ENCODE assay signal across 1 cellular context in the genomic region with DNA sequence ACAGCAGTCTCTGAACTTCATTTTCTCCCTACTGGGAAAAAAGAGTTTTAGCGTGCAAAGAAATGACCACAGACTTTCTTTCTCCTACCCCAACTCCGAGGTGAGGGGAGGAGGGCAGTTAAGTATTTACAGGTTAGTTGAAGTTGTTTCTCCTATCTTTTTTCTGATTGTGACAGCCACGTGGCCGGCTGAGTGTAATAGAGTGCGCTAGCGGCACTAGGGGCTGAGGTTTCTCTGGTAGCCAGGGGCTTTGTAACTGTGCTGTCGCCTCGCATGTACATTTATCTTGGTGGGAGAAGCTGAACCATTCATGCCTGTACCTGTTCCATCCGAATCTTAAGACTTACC.
TF ChIP-seq lines count a peak whose summit lies in the region.

No MANE protein-coding gene starts in this region.

TF ChIP-seq in HepG2, 621 proteins besides CTCF, POLR2A, EP300 and RAD21 (continued from another document and continues in another):
- TF ChIP-seq BCL3 (CRISPR knock-in tag; IDR thresholded peaks at IDR 0.05) (no peak), FOXP1 (IDR thresholded peaks at IDR 0.05) (no peak), FOXP1 (CRISPR knock-in tag; IDR thresholded peaks at IDR 0.05) (no peak), ZNF839 (CRISPR knock-in tag; IDR thresholded peaks at IDR 0.05; ENCODE audit: borderline replicate concordance) (no peak), NFE2L2 (IDR thresholded peaks at IDR 0.05; ENCODE audit: low read length) (no peak), ETV6 (CRISPR knock-in tag; conservative IDR thresholded peaks at IDR 0.05) (no peak), ZNF672 (CRISPR knock-in tag; IDR thresholded peaks at IDR 0.05) (no peak), AGO1 (IDR thresholded peaks at IDR 0.05; ENCODE audit: low read depth, low read length, poor library complexity, severe bottlenecking) (no peak), TOPORS (CRISPR knock-in tag; IDR thresholded peaks at IDR 0.05) (no peak), MED13 (CRISPR knock-in tag; IDR thresholded peaks at IDR 0.05) (no peak), FOXJ3 (CRISPR knock-in tag; IDR thresholded peaks at IDR 0.05; ENCODE audit: borderline replicate concordance) (no peak), U2AF1 (optimal IDR thresholded peaks at IDR 0.05; ENCODE audit: low read depth, low read length) (no peak), ZNF335 (CRISPR knock-in tag; IDR thresholded peaks at IDR 0.05) (no peak), BORCS8-MEF2B (CRISPR knock-in tag; IDR thresholded peaks at IDR 0.05) (no peak), ZNF629 (CRISPR knock-in tag; conservative IDR thresholded peaks at IDR 0.05) (no peak), SPEN (CRISPR knock-in tag; IDR thresholded peaks at IDR 0.05; ENCODE audit: low read depth) (no peak), ZNF570 (CRISPR knock-in tag; IDR thresholded peaks at IDR 0.05; ENCODE audit: borderline replicate concordance) (no peak), ZNF441 (CRISPR knock-in tag; IDR thresholded peaks at IDR 0.05; ENCODE audit: borderline replicate concordance) (no peak), ZNF543 (CRISPR knock-in tag; IDR thresholded peaks at IDR 0.05) (no peak), ZNF382 (CRISPR knock-in tag; IDR thresholded peaks at IDR 0.05; ENCODE audit: borderline replicate concordance) (no peak), EEA1 (CRISPR knock-in tag; IDR thresholded peaks at IDR 0.05; ENCODE audit: borderline replicate concordance) (no peak), GATA4 (IDR thresholded peaks at IDR 0.05; ENCODE audit: borderline replicate concordance, low read depth) (no peak), ZNF34 (CRISPR knock-in tag; IDR thresholded peaks at IDR 0.05; ENCODE audit: borderline replicate concordance) (no peak), SRY (CRISPR knock-in tag; IDR thresholded peaks at IDR 0.05) (no peak), MAFK (conservative IDR thresholded peaks at IDR 0.05 in 1 of 2, IDR thresholded peaks at IDR 0.05 in 1 of 2; ENCODE audit: low read length in 2 of 2) (no peak), ZNF577 (CRISPR knock-in tag; IDR thresholded peaks at IDR 0.05; ENCODE audit: borderline replicate concordance, low read depth) (no peak), FOXO1 (CRISPR knock-in tag; IDR thresholded peaks at IDR 0.05) (no peak), MEF2D (CRISPR knock-in tag; IDR thresholded peaks at IDR 0.05) (no peak; the same call in 1 of the 2 replicates), RFX1 (IDR thresholded peaks at IDR 0.05) (no peak), PPARG (CRISPR knock-in tag; conservative IDR thresholded peaks at IDR 0.05) (0 out of 2 replicates have a peak, but pooled peaks have one; percentile 5), ZFP1 (CRISPR knock-in tag; IDR thresholded peaks at IDR 0.05) (0 out of 2 replicates have a peak, but pooled peaks have one; percentile 12), ZNF7 (CRISPR knock-in tag; IDR thresholded peaks at IDR 0.05) (no peak), DZIP1 (CRISPR knock-in tag; IDR thresholded peaks at IDR 0.05) (no peak; the same call in 1 of the 2 replicates), IRX3 (CRISPR knock-in tag; IDR thresholded peaks at IDR 0.05; ENCODE audit: borderline replicate concordance, low read depth) (no peak), ZNF775 (CRISPR knock-in tag; IDR thresholded peaks at IDR 0.05; ENCODE audit: borderline replicate concordance) (no peak), BRF2 (CRISPR knock-in tag; IDR thresholded peaks at IDR 0.05) (peak; percentile 71; the same call in 1 of the 2 replicates), KAT8 (CRISPR knock-in tag; IDR thresholded peaks at IDR 0.05) (no peak), KMT2A (CRISPR knock-in tag; IDR thresholded peaks at IDR 0.05) (peak; percentile 24; the same call in 1 of the 2 replicates), ZNF333 (CRISPR knock-in tag; IDR thresholded peaks at IDR 0.05; ENCODE audit: borderline replicate concordance) (no peak), ZNF687 (CRISPR knock-in tag; IDR thresholded peaks at IDR 0.05) (no peak), RXRB (CRISPR knock-in tag; IDR thresholded peaks at IDR 0.05; ENCODE audit: borderline replicate concordance) (no peak), HNRNPLL (IDR thresholded peaks at IDR 0.05; ENCODE audit: low read depth, low read length, poor library complexity, severe bottlenecking) (no peak), ZNF580 (CRISPR knock-in tag; IDR thresholded peaks at IDR 0.05; ENCODE audit: borderline replicate concordance, low read depth) (0 out of 2 replicates have a peak, but pooled peaks have one; percentile 7), CHCHD3 (CRISPR knock-in tag; IDR thresholded peaks at IDR 0.05) (no peak)
- TF ChIP-seq, protein P1, sequence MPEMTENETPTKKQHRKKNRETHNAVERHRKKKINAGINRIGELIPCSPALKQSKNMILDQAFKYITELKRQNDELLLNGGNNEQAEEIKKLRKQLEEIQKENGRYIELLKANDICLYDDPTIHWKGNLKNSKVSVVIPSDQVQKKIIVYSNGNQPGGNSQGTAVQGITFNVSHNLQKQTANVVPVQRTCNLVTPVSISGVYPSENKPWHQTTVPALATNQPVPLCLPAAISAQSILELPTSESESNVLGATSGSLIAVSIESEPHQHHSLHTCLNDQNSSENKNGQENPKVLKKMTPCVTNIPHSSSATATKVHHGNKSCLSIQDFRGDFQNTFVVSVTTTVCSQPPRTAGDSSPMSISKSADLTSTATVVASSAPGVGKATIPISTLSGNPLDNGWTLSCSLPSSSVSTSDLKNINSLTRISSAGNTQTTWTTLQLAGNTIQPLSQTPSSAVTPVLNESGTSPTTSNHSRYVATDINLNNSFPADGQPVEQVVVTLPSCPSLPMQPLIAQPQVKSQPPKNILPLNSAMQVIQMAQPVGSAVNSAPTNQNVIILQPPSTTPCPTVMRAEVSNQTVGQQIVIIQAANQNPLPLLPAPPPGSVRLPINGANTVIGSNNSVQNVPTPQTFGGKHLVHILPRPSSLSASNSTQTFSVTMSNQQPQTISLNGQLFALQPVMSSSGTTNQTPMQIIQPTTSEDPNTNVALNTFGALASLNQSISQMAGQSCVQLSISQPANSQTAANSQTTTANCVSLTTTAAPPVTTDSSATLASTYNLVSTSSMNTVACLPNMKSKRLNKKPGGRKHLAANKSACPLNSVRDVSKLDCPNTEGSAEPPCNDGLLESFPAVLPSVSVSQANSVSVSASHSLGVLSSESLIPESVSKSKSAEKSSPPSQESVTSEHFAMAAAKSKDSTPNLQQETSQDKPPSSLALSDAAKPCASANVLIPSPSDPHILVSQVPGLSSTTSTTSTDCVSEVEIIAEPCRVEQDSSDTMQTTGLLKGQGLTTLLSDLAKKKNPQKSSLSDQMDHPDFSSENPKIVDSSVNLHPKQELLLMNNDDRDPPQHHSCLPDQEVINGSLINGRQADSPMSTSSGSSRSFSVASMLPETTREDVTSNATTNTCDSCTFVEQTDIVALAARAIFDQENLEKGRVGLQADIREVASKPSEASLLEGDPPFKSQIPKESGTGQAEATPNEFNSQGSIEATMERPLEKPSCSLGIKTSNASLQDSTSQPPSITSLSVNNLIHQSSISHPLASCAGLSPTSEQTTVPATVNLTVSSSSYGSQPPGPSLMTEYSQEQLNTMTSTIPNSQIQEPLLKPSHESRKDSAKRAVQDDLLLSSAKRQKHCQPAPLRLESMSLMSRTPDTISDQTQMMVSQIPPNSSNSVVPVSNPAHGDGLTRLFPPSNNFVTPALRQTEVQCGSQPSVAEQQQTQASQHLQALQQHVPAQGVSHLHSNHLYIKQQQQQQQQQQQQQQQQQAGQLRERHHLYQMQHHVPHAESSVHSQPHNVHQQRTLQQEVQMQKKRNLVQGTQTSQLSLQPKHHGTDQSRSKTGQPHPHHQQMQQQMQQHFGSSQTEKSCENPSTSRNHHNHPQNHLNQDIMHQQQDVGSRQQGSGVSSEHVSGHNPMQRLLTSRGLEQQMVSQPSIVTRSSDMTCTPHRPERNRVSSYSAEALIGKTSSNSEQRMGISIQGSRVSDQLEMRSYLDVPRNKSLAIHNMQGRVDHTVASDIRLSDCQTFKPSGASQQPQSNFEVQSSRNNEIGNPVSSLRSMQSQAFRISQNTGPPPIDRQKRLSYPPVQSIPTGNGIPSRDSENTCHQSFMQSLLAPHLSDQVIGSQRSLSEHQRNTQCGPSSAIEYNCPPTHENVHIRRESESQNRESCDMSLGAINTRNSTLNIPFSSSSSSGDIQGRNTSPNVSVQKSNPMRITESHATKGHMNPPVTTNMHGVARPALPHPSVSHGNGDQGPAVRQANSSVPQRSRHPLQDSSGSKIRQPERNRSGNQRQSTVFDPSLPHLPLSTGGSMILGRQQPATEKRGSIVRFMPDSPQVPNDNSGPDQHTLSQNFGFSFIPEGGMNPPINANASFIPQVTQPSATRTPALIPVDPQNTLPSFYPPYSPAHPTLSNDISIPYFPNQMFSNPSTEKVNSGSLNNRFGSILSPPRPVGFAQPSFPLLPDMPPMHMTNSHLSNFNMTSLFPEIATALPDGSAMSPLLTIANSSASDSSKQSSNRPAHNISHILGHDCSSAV (CRISPR knock-in tag; IDR thresholded peaks at IDR 0.05; ENCODE audit: borderline replicate concordance) = no peak
- TF ChIP-seq, protein P2, sequence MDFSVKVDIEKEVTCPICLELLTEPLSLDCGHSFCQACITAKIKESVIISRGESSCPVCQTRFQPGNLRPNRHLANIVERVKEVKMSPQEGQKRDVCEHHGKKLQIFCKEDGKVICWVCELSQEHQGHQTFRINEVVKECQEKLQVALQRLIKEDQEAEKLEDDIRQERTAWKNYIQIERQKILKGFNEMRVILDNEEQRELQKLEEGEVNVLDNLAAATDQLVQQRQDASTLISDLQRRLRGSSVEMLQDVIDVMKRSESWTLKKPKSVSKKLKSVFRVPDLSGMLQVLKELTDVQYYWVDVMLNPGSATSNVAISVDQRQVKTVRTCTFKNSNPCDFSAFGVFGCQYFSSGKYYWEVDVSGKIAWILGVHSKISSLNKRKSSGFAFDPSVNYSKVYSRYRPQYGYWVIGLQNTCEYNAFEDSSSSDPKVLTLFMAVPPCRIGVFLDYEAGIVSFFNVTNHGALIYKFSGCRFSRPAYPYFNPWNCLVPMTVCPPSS (IDR thresholded peaks at IDR 0.05) = no peak
- TF ChIP-seq, protein P3, sequence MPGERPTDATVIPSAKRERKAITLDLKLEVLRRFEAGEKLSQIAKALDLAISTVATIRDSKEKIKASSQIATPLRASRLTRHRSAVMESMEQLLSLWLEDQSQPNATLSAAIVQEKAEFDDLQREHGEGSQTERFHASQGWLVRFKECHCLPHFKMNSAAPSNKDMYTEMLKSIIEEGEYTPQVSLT (CRISPR knock-in tag; IDR thresholded peaks at IDR 0.05; ENCODE audit: borderline replicate concordance, low read depth) = no peak
